38 cellular contexts compared by ENCODE assay signal in the genomic region with DNA sequence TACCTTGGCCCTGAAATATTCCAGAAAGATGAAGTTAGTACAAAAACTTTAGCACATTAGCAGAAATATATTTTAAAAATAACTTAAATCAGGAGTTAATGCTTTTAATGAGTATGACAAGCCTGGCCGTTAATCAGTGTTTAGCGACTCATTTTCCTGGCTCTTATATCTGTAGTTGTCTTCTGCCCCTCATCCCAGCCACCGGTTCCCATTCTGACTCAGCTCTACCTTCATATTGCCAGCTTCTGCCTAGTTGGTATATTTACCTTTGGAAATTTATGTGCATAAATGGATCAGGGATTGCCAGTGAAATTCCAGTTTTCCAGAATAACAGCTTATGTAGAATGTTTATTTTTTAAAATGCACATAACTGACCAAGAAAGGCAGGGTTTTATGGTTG.
"Had no signal": no experiment of that assay in that cellular context is flagged by ENCODE, and none has a peak within 500 bp of the region (broad histone marks: within the 10 kb centered on the region; RNA-seq: fewer than 3 reads in every experiment).

No MANE protein-coding gene starts in this region.

- H3K27me3 Mint-ChIP-seq: activated naive CD4-positive, alpha-beta T cell treated with anti-CD3 and anti-CD28 coated beads, Interleukin-2, amount 10 ng/mL, durations not matched to agents 7 days and 5 days; activated naive CD4-positive, alpha-beta T cell treated with anti-CD3 and anti-CD28 coated beads, Interleukin-2, amount 50 U/mL, for 24 hours; activated naive CD8-positive, alpha-beta T cell; activated naive CD8-positive, alpha-beta T cell treated with anti-CD3 and anti-CD28 coated beads for 36 hours; activated naive CD8-positive, alpha-beta T cell treated with anti-CD3 and anti-CD28 coated beads, Interleukin-2, amount 10 ng/mL, durations not matched to agents 7 days and 5 days; activated naive CD8-positive, alpha-beta T cell treated with anti-CD3 and anti-CD28 coated beads, Interleukin-2, amount 50 U/mL, for 24 hours; activated T-cell treated with anti-CD3 and anti-CD28 coated beads, Interleukin-2, amount 50 U/mL, for 24 hours; activated T-helper 17 cell treated with anti-CD3 and anti-CD28 coated beads, Interleukin-2, amount 50 U/mL, for 72 hours; brain; central memory CD8-positive, alpha-beta T cell had no signal

- H3K27me3 ChIP-seq: adrenal gland, ascending aorta, body of pancreas, brain microvascular endothelial cell, breast epithelium, cardiac muscle cell had no signal

- H3K4me3 ChIP-seq: adrenal gland, ascending aorta, body of pancreas, breast epithelium, cardiac muscle cell had no signal

- H3K4me1 ChIP-seq: adrenal gland, ascending aorta, body of pancreas, breast epithelium had no signal

- H3K27ac ChIP-seq: adrenal gland, ascending aorta, body of pancreas, brain microvascular endothelial cell, breast epithelium, cardiac muscle cell had no signal

- H3K4me3 Mint-ChIP-seq: activated naive CD4-positive, alpha-beta T cell treated with anti-CD3 and anti-CD28 coated beads for 36 hours; activated naive CD4-positive, alpha-beta T cell treated with anti-CD3 and anti-CD28 coated beads, Interleukin-2, amount 10 ng/mL, durations not matched to agents 7 days and 5 days; activated naive CD4-positive, alpha-beta T cell treated with anti-CD3 and anti-CD28 coated beads, Interleukin-2, amount 50 U/mL, for 24 hours; activated naive CD8-positive, alpha-beta T cell; activated naive CD8-positive, alpha-beta T cell treated with anti-CD3 and anti-CD28 coated beads for 36 hours; activated naive CD8-positive, alpha-beta T cell treated with anti-CD3 and anti-CD28 coated beads, Interleukin-2, amount 10 ng/mL, durations not matched to agents 7 days and 5 days; activated naive CD8-positive, alpha-beta T cell treated with anti-CD3 and anti-CD28 coated beads, Interleukin-2, amount 50 U/mL, for 24 hours; activated T-cell treated with anti-CD3 and anti-CD28 coated beads, Interleukin-2, amount 50 U/mL, for 24 hours; activated T-cell treated with anti-CD3 and anti-CD28 coated beads, Interleukin-2, amount 50 U/mL, for 4 hours; activated T-cell treated with anti-CD3 and anti-CD28 coated beads, Interleukin-2, amount 50 U/mL, for 72 hours; activated T-helper 1 cell treated with anti-CD3 and anti-CD28 coated beads, Interleukin-12 subunit alpha, Interleukin-12 subunit beta, Interleukin-2, Interleukin-4 antibody, amounts not matched to agents 30 ng/mL and 10 ng/mL and 1 ng/mL, durations not matched to agents 14 hours and 24 hours and 36 hours; activated T-helper 17 cell treated with anti-CD3 and anti-CD28 coated beads, Interleukin-2, amount 50 U/mL, for 72 hours; brain; central memory CD8-positive, alpha-beta T cell had no signal

- ATAC-seq: activated naive CD4-positive, alpha-beta T cell treated with anti-CD3 and anti-CD28 coated beads, Interleukin-2, amount 50 U/mL, for 72 hours; activated naive CD8-positive, alpha-beta T cell treated with anti-CD3 and anti-CD28 coated beads, Interleukin-2, amount 50 U/mL, for 24 hours; activated T-cell treated with anti-CD3 and anti-CD28 coated beads, Interleukin-2, amount 50 U/mL, for 4 hours; activated T-cell treated with anti-CD3 and anti-CD28 coated beads, Interleukin-2, amount 50 U/mL, for 72 hours; activated T-helper 17 cell treated with anti-CD3 and anti-CD28 coated beads, Interleukin-2, amount 50 U/mL, for 72 hours; body of pancreas had no signal

- H3K9me3 ChIP-seq: adrenal gland, ascending aorta, body of pancreas, breast epithelium had no signal

- H3K27ac Mint-ChIP-seq: activated naive CD4-positive, alpha-beta T cell treated with anti-CD3 and anti-CD28 coated beads for 36 hours; activated naive CD4-positive, alpha-beta T cell treated with anti-CD3 and anti-CD28 coated beads, Interleukin-2, amount 10 ng/mL, durations not matched to agents 7 days and 5 days; activated naive CD4-positive, alpha-beta T cell treated with anti-CD3 and anti-CD28 coated beads, Interleukin-2, amount 50 U/mL, for 24 hours; activated naive CD8-positive, alpha-beta T cell; activated naive CD8-positive, alpha-beta T cell treated with anti-CD3 and anti-CD28 coated beads for 36 hours; activated naive CD8-positive, alpha-beta T cell treated with anti-CD3 and anti-CD28 coated beads, Interleukin-2, amount 10 ng/mL, durations not matched to agents 7 days and 5 days; activated naive CD8-positive, alpha-beta T cell treated with anti-CD3 and anti-CD28 coated beads, Interleukin-2, amount 50 U/mL, for 24 hours; activated T-cell treated with anti-CD3 and anti-CD28 coated beads, Interleukin-2, amount 50 U/mL, for 24 hours; activated T-helper 1 cell treated with anti-CD3 and anti-CD28 coated beads, Interleukin-12 subunit alpha, Interleukin-12 subunit beta, Interleukin-2, Interleukin-4 antibody, amounts not matched to agents 30 ng/mL and 10 ng/mL and 1 ng/mL, durations not matched to agents 14 hours and 24 hours and 36 hours; activated T-helper 17 cell treated with anti-CD3 and anti-CD28 coated beads, Interleukin-2, amount 50 U/mL, for 72 hours; activated T-helper 2 cell treated with anti-CD3 and anti-CD28 coated beads, Interferon-gamma antibody, Interleukin-2, Interleukin-4, amounts not matched to agents 10 μg/mL and 5 μg/mL and 100 μg/mL, durations not matched to agents 14 hours and 24 hours and 36 hours; brain had no signal

- H3K36me3 Mint-ChIP-seq: activated naive CD4-positive, alpha-beta T cell treated with anti-CD3 and anti-CD28 coated beads, Interleukin-2, amount 10 ng/mL, durations not matched to agents 7 days and 5 days; activated naive CD4-positive, alpha-beta T cell treated with anti-CD3 and anti-CD28 coated beads, Interleukin-2, amount 50 U/mL, for 24 hours; activated naive CD4-positive, alpha-beta T cell treated with anti-CD3 and anti-CD28 coated beads, Interleukin-2, amount 50 U/mL, for 72 hours; activated naive CD8-positive, alpha-beta T cell treated with anti-CD3 and anti-CD28 coated beads for 36 hours; brain had no signal

- H3K4me1 Mint-ChIP-seq: activated naive CD4-positive, alpha-beta T cell treated with anti-CD3 and anti-CD28 coated beads, Interleukin-2, amount 10 ng/mL, durations not matched to agents 7 days and 5 days; activated naive CD4-positive, alpha-beta T cell treated with anti-CD3 and anti-CD28 coated beads, Interleukin-2, amount 50 U/mL, for 24 hours; activated naive CD8-positive, alpha-beta T cell treated with anti-CD3 and anti-CD28 coated beads for 36 hours; activated naive CD8-positive, alpha-beta T cell treated with anti-CD3 and anti-CD28 coated beads, Interleukin-2, amount 10 ng/mL, durations not matched to agents 7 days and 5 days; activated naive CD8-positive, alpha-beta T cell treated with anti-CD3 and anti-CD28 coated beads, Interleukin-2, amount 50 U/mL, for 24 hours; activated T-helper 17 cell treated with anti-CD3 and anti-CD28 coated beads, Interleukin-2, amount 50 U/mL, for 72 hours; brain; central memory CD8-positive, alpha-beta T cell had no signal

- H3K9me3 Mint-ChIP-seq: activated naive CD4-positive, alpha-beta T cell treated with anti-CD3 and anti-CD28 coated beads for 36 hours; activated naive CD4-positive, alpha-beta T cell treated with anti-CD3 and anti-CD28 coated beads, Interleukin-2, amount 10 ng/mL, durations not matched to agents 7 days and 5 days; activated naive CD4-positive, alpha-beta T cell treated with anti-CD3 and anti-CD28 coated beads, Interleukin-2, amount 50 U/mL, for 24 hours; activated naive CD4-positive, alpha-beta T cell treated with anti-CD3 and anti-CD28 coated beads, Interleukin-2, amount 50 U/mL, for 72 hours; activated naive CD8-positive, alpha-beta T cell treated with anti-CD3 and anti-CD28 coated beads for 36 hours; activated naive CD8-positive, alpha-beta T cell treated with anti-CD3 and anti-CD28 coated beads, Interleukin-2, amount 10 ng/mL, durations not matched to agents 7 days and 5 days; activated naive CD8-positive, alpha-beta T cell treated with anti-CD3 and anti-CD28 coated beads, Interleukin-2, amount 50 U/mL, for 24 hours; activated T-cell treated with anti-CD3 and anti-CD28 coated beads, Interleukin-2, amount 50 U/mL, for 24 hours; activated T-cell treated with anti-CD3 and anti-CD28 coated beads, Interleukin-2, amount 50 U/mL, for 4 hours; activated T-cell treated with anti-CD3 and anti-CD28 coated beads, Interleukin-2, amount 50 U/mL, for 72 hours; activated T-helper 1 cell treated with anti-CD3 and anti-CD28 coated beads, Interleukin-12 subunit alpha, Interleukin-12 subunit beta, Interleukin-2, Interleukin-4 antibody, amounts not matched to agents 30 ng/mL and 10 ng/mL and 1 ng/mL, durations not matched to agents 14 hours and 24 hours and 36 hours; activated T-helper 17 cell treated with anti-CD3 and anti-CD28 coated beads, Interleukin-2, amount 50 U/mL, for 72 hours; activated T-helper 2 cell treated with anti-CD3 and anti-CD28 coated beads, Interferon-gamma antibody, Interleukin-2, Interleukin-4, amounts not matched to agents 10 μg/mL and 5 μg/mL and 100 μg/mL, durations not matched to agents 14 hours and 24 hours and 36 hours; brain; central memory CD8-positive, alpha-beta T cell had no signal

- DNase-seq: activated effector memory CD4-positive, alpha-beta T cell treated with anti-CD3 and anti-CD28 coated beads, Interleukin-2, amount 50 U/mL, for 16 hours; activated effector memory CD4-positive, alpha-beta T cell treated with Interleukin-2 at 50 U/mL for 16 hours; activated gamma-delta T cell; activated gamma-delta T cell treated with Interleukin-2 at 50 U/mL for 16 hours; activated naive CD4-positive, alpha-beta T cell; activated naive CD4-positive, alpha-beta T cell treated with anti-CD3 and anti-CD28 coated beads for 36 hours; activated naive CD4-positive, alpha-beta T cell treated with anti-CD3 and anti-CD28 coated beads, Interleukin-2, amount 10 ng/mL, durations not matched to agents 7 days and 5 days; activated naive CD4-positive, alpha-beta T cell treated with anti-CD3 and anti-CD28 coated beads, Interleukin-2, amount 50 U/mL, for 16 hours; activated naive CD4-positive, alpha-beta T cell treated with Interleukin-2 at 50 U/mL for 16 hours; activated naive CD8-positive, alpha-beta T cell treated with anti-CD3 and anti-CD28 coated beads for 36 hours; activated naive CD8-positive, alpha-beta T cell treated with anti-CD3 and anti-CD28 coated beads, Interleukin-2, amount 10 ng/mL, durations not matched to agents 7 days and 5 days; activated naive CD8-positive, alpha-beta T cell treated with anti-CD3 and anti-CD28 coated beads, Interleukin-2, amount 50 U/mL, for 24 hours; activated T-cell treated with anti-CD3 and anti-CD28 coated beads, Interleukin-2, amount 50 U/mL, for 1 hour; activated T-cell treated with anti-CD3 and anti-CD28 coated beads, Interleukin-2, amount 50 U/mL, for 24 hours; activated T-cell treated with anti-CD3 and anti-CD28 coated beads, Interleukin-2, amount 50 U/mL, for 4 hours; activated T-cell treated with anti-CD3 and anti-CD28 coated beads, Interleukin-2, amount 50 U/mL, for 48 hours; activated T-cell treated with anti-CD3 and anti-CD28 coated beads, Interleukin-2, amount 50 U/mL, for 72 hours; adrenal gland; amniotic stem cell; amygdala; anterior cingulate cortex; aorta; body of pancreas; brain microvascular endothelial cell; caudate nucleus; central memory CD4-positive, alpha-beta T cell; cerebellar nuclear complex had no signal

- H3K36me3 ChIP-seq: adrenal gland, ascending aorta, brain microvascular endothelial cell, breast epithelium, cardiac muscle cell had no signal
